In genomic region chr11:82906236-82906635, GRCh38 we compare ENCODE assay signal across 8 cellular contexts. TPM values are rescaled to one million over a fixed set of nuclear protein-coding genes. Genes with fewer than 3 reads are reported as not detected.
A peak's percentile ranks its signal among the peaks of the same experiment; 100 is the strongest.
DNase-seq lines count a peak whose midpoint lies in the region; ATAC-seq and TF ChIP-seq lines count a peak whose summit lies in the region.

No MANE protein-coding gene starts in this region.

- no peaks in the 10 kb centered on the region for H3K27me3 ChIP-seq in CD8-positive, alpha-beta T cell (ENCODE audit: insufficient read depth, low read length)
- no peaks in the 10 kb centered on the region for H3K27me3 ChIP-seq in KMS-11 (ENCODE audit: insufficient read depth, low read depth)
- H3K27me3 ChIP-seq in foreskin keratinocyte = no peaks in the 10 kb centered on the region
- H3K27me3 ChIP-seq in thoracic aorta (replicated peaks; ENCODE audit: insufficient read depth) = no peaks in the 10 kb centered on the region

- no peak for ATAC-seq in CD8-positive, alpha-beta T cell
- no peak for ATAC-seq in foreskin keratinocyte
- no peak for ATAC-seq in thoracic aorta (ENCODE audit: insufficient number of reproducible peaks, low FRiP score, low read depth)
- no peak for ATAC-seq in HG02642 (IDR thresholded peaks at IDR 0.05; ENCODE audit: poor library complexity, unreplicated experiment)

- peaks cover 71% of the 10 kb centered on the region for H3K79me2 ChIP-seq in KMS-11 (ENCODE audit: insufficient read depth, low read depth)

- H3K4me3 Mint-ChIP-seq in CD8-positive, alpha-beta T cell = no peak overlapping the region

- intact Hi-C loops in CD8-positive, alpha-beta T cell (cut with DNase I, micrococcal nuclease) = loop anchor here (1.0 to 2.0 kb wide), 4 partner anchors 21 to 344 kb away; no protein-coding TSS in a partner anchor

- no peak overlapping the region for H3K9ac ChIP-seq in KMS-11

- POLR2A ChIA-PET in CD8-positive, alpha-beta T cell (lab: Charles Lee) = no interaction called here

- no peaks in the 10 kb centered on the region for H3K9me3 Mint-ChIP-seq in CD8-positive, alpha-beta T cell

- no peak overlapping the region for H3K4me2 ChIP-seq in KMS-11

- no peak for DNase-seq in CD8-positive, alpha-beta T cell
- peak; percentile 43 for DNase-seq in SK-N-DZ (ENCODE audit: low spot score)
- DNase-seq in foreskin keratinocyte = peak in 1 of 2 donors; percentile 17
- no peak for DNase-seq in thoracic aorta (ENCODE audit: low spot score)
- DNase-seq in activated naive CD4-positive, alpha-beta T cell treated with anti-CD3 and anti-CD28 coated beads, Interleukin-2, amount 50 U/mL, for 16 hours = no peak
- no peak for DNase-seq in activated T-cell treated with anti-CD3 and anti-CD28 coated beads, Interleukin-2, amount 50 U/mL, for 48 hours

- peak; percentile 72 for TF ChIP-seq CTCF in CD8-positive, alpha-beta T cell (IDR thresholded peaks at IDR 0.05)
- TF ChIP-seq CTCF in KMS-11 (conservative IDR thresholded peaks at IDR 0.05; ENCODE audit: low read depth, low read length) = peak; percentile 92
- TF ChIP-seq CTCF in foreskin keratinocyte (conservative IDR thresholded peaks at IDR 0.05) = peak; percentile 71
- TF ChIP-seq CTCF in thoracic aorta (IDR thresholded peaks at IDR 0.05) = peak; percentile 56

- H3K4me1 ChIP-seq in CD8-positive, alpha-beta T cell (ENCODE audit: insufficient read depth, low read length) = peaks cover 28% of the 10 kb centered on the region
- H3K4me1 ChIP-seq in KMS-11 (ENCODE audit: low read depth, poor library complexity, severe bottlenecking) = peaks cover 61% of the 10 kb centered on the region
- no peaks in the 10 kb centered on the region for H3K4me1 ChIP-seq in foreskin keratinocyte
- peaks cover 3 to 5% of the 10 kb centered on the region in 2 donors for H3K4me1 ChIP-seq in thoracic aorta (ENCODE audit: control insufficient read depth in 1 of 2, low read depth in 2 of 2)

- no peaks in the 10 kb centered on the region for H3K27me3 Mint-ChIP-seq in CD8-positive, alpha-beta T cell (ENCODE audit: low read depth)

- CTCF ChIA-PET in CD8-positive, alpha-beta T cell (lab: Charles Lee) = interaction anchor here (1.0 to 2.9 kb wide), 7 partner anchors 39 to 344 kb away, joined by 3 to 18 read pairs (median 14); no protein-coding TSS in a partner anchor

- no peaks in the 10 kb centered on the region for H3K36me3 ChIP-seq in CD8-positive, alpha-beta T cell (ENCODE audit: insufficient read depth, low read length)
- H3K36me3 ChIP-seq in KMS-11 (ENCODE audit: insufficient read depth) = no peaks in the 10 kb centered on the region
- no peaks in the 10 kb centered on the region for H3K36me3 ChIP-seq in thoracic aorta

- H3K36me3 Mint-ChIP-seq in CD8-positive, alpha-beta T cell = peaks cover 2% of the 10 kb centered on the region

- no peaks in the 10 kb centered on the region for H3K9me3 ChIP-seq in CD8-positive, alpha-beta T cell (ENCODE audit: low read length)
- no peaks in the 10 kb centered on the region for H3K9me3 ChIP-seq in thoracic aorta

- H2AFZ ChIP-seq in KMS-11 (ENCODE audit: low read depth) = no peak overlapping the region

- no peak overlapping the region for H3K4me3 ChIP-seq in CD8-positive, alpha-beta T cell (ENCODE audit: low read depth, low read length)
- H3K4me3 ChIP-seq in KMS-11 (IDR thresholded peaks at IDR 0.05; ENCODE audit: insufficient read depth, low read depth, low read length) = no peak overlapping the region
- H3K4me3 ChIP-seq in thoracic aorta = no peak overlapping the region

- H4K20me1 ChIP-seq in KMS-11 (ENCODE audit: insufficient read depth) = no peaks in the 10 kb centered on the region

- H3K27ac Mint-ChIP-seq in CD8-positive, alpha-beta T cell = peak overlapping the region; percentile 19

- no peak overlapping the region for H3K27ac ChIP-seq in CD8-positive, alpha-beta T cell (ENCODE audit: low read depth, low read length)
- no peak overlapping the region for H3K27ac ChIP-seq in KMS-11
- no peak overlapping the region for H3K27ac ChIP-seq in foreskin keratinocyte
- H3K27ac ChIP-seq in thoracic aorta = no peak overlapping the region

- peaks cover 39% of the 10 kb centered on the region for H3K4me1 Mint-ChIP-seq in CD8-positive, alpha-beta T cell (ENCODE audit: low read depth)

RNA-seq across cellular contexts. Expression of gene DDIAS, which starts 4.7 kb away (rescaled TPM):
- total RNA-seq in CD8-positive, alpha-beta T cell = 1 to 10 TPM; 1.5 to 2.3 TPM
- polyA plus RNA-seq in SK-N-DZ (2014; cell fraction: cytosol; rRNA removed) = 33.3 and 35.6 TPM in 2 replicates
- 19.6 and 29.7 TPM in 2 replicates for polyA plus RNA-seq in SK-N-DZ (2014; cell fraction: nucleus; rRNA removed)
- 17.2 and 17.9 TPM in 2 replicates for total RNA-seq in foreskin keratinocyte
- polyA plus RNA-seq in foreskin keratinocyte = 6.1 and 7.8 TPM in 2 replicates
- total RNA-seq in thoracic aorta = 1 to 10 TPM in 1 of 2 donors, not detected in 1; 1.2 TPM

RNA-seq across cellular contexts. Expression of gene PRCP, which starts 6.0 kb away (rescaled TPM):
- 10 to 100 TPM; 23.9 to 27.8 TPM for total RNA-seq in CD8-positive, alpha-beta T cell
- 40.7 and 44.6 TPM in 2 replicates for polyA plus RNA-seq in SK-N-DZ (2014; cell fraction: cytosol; rRNA removed)
- 16.7 and 21.8 TPM in 2 replicates for polyA plus RNA-seq in SK-N-DZ (2014; cell fraction: nucleus; rRNA removed)
- total RNA-seq in foreskin keratinocyte (24.2 and 28.8 TPM in 2 replicates), thoracic aorta (10 to 100 TPM; 46.8 to 55.9 TPM)
- 21.4 and 29.2 TPM in 2 replicates for polyA plus RNA-seq in foreskin keratinocyte
